ENCODE assay signal across 9 cellular contexts in the genomic region with DNA sequence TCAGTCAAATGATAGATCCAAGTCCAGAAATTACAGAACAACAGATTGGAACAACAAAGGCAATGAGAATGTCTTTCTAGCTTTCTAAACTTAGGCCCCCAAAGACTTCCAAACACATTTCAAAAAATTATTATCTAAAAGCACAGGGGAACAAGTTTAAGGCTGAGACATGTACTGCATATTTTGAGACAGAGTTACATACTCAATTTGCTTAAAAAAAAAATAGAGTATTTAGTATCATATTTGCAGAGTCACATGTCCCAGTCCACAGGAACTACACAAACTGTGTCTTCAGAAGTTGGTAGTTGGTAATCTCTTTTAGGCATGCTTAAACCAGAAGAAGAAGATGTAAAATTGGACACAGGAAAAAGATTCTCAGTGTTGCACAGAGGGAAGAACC.
DNase-seq lines count a peak whose midpoint lies in the region; ATAC-seq and TF ChIP-seq lines count a peak whose summit lies in the region.
"Had no signal": no experiment of that assay in that cellular context is flagged by ENCODE, and none has a peak within 500 bp of the region (broad histone marks: within the 10 kb centered on the region; RNA-seq: fewer than 3 reads in every experiment).

No MANE protein-coding gene starts in this region.

- H3K36me3 ChIP-seq in CD4-positive, alpha-beta memory T cell (ENCODE audit: insufficient read depth, low read length) = no peaks in the 10 kb centered on the region
- H3K36me3 ChIP-seq in Loucy (ENCODE audit: insufficient read depth, low read length) = no peaks in the 10 kb centered on the region
- H3K36me3 ChIP-seq in colonic mucosa = no peaks in the 10 kb centered on the region
- H3K36me3 ChIP-seq in parathyroid adenoma (ENCODE audit: control insufficient read depth, insufficient read depth, low read length) = no peaks in the 10 kb centered on the region

- ATAC-seq in HG02588 (IDR thresholded peaks at IDR 0.05; ENCODE audit: unreplicated experiment) = no peak

- no peaks in the 10 kb centered on the region for H4K20me1 ChIP-seq in Loucy (ENCODE audit: insufficient read depth, low read length, poor library complexity, severe bottlenecking)

- H3K27ac Mint-ChIP-seq in CD4-positive, alpha-beta memory T cell = peak overlapping the region; percentile 89 to 96 (median 94)

- H3K4me2 ChIP-seq in Loucy (ENCODE audit: low read depth, low read length, poor library complexity, severe bottlenecking) (peak overlapping the region; percentile 66), parathyroid adenoma (ENCODE audit: low read length) (no peak overlapping the region)

- peaks cover 65 to 91% (median 79%) of the 10 kb centered on the region in 4 donors for H3K4me1 Mint-ChIP-seq in CD4-positive, alpha-beta memory T cell

- H3K4me3 Mint-ChIP-seq in CD4-positive, alpha-beta memory T cell = peak overlapping the region in 7 of 8 donors; percentile 56 to 82 (median 74)

- no peaks in the 10 kb centered on the region for H3K9me3 ChIP-seq in CD4-positive, alpha-beta memory T cell (ENCODE audit: control insufficient read depth in 1 of 2, low read length in 2 of 2)
- H3K9me3 ChIP-seq in Loucy (ENCODE audit: insufficient read depth, low read depth, low read length) = no peaks in the 10 kb centered on the region
- no peaks in the 10 kb centered on the region for H3K9me3 ChIP-seq in colonic mucosa
- no peaks in the 10 kb centered on the region for H3K9me3 ChIP-seq in parathyroid adenoma (ENCODE audit: control insufficient read depth, low read length)

- H3K4me3 ChIP-seq in CD4-positive, alpha-beta memory T cell (ENCODE audit: low read length in 2 of 2) = peak overlapping the region in 1 of 2 donors; percentile 14
- H3K4me3 ChIP-seq in Loucy (ENCODE audit: low read length, poor library complexity, severe bottlenecking) (peak overlapping the region; percentile 51), colonic mucosa (no peak overlapping the region), parathyroid adenoma (ENCODE audit: low read depth, low read length) (no peak overlapping the region)

- no peaks in the 10 kb centered on the region; the same call in 1 of the 2 replicates for H3F3A ChIP-seq in Loucy (ENCODE audit: low read depth)

- intact Hi-C loops in CD4-positive, alpha-beta memory T cell (cut with micrococcal nuclease) = loop anchor here (1.0 to 5.0 kb wide), 3 partner anchors 9 to 204 kb away; no protein-coding TSS in a partner anchor
- intact Hi-C loops in colonic mucosa (cut with DNase I) = no loop called here

- peak in 3 of 5 donors; percentile 19 to 23 (median 20) for DNase-seq in CD4-positive, alpha-beta memory T cell
- no peak for DNase-seq in colonic mucosa
- no peak for DNase-seq in GM19238 (ENCODE audit: insufficient read length, low spot score)
- DNase-seq in amygdala (lab: John Stamatoyannopoulos, UW) = no peak
- no peak for DNase-seq in COLO668 (lab: John Stamatoyannopoulos, UW; ENCODE audit: unreplicated experiment)
- DNase-seq: GF-D8 had no signal

- no peaks in the 10 kb centered on the region for H3K9me2 ChIP-seq in Loucy (replicated peaks; ENCODE audit: low read depth, low read length)

- peaks cover 99% of the 10 kb centered on the region for H3K4me1 ChIP-seq in CD4-positive, alpha-beta memory T cell (ENCODE audit: insufficient read depth, low read length)
- peaks cover 47% of the 10 kb centered on the region for H3K4me1 ChIP-seq in Loucy (ENCODE audit: insufficient read depth, low read length, poor library complexity, severe bottlenecking)
- peaks cover 7% of the 10 kb centered on the region for H3K4me1 ChIP-seq in colonic mucosa
- peaks cover 3% of the 10 kb centered on the region for H3K4me1 ChIP-seq in parathyroid adenoma

- no peaks in the 10 kb centered on the region for H3K27me3 ChIP-seq in CD4-positive, alpha-beta memory T cell (ENCODE audit: insufficient read depth, low read length)
- H3K27me3 ChIP-seq in Loucy (ENCODE audit: insufficient read depth, low read length, poor library complexity, severe bottlenecking) (no peaks in the 10 kb centered on the region), colonic mucosa (no peaks in the 10 kb centered on the region), parathyroid adenoma (ENCODE audit: control insufficient read depth, insufficient read depth, low read length) (no peaks in the 10 kb centered on the region)

- peak overlapping the region; percentile 78 for H2AFZ ChIP-seq in Loucy (ENCODE audit: low read length)
- H2AFZ ChIP-seq in parathyroid adenoma = no peak overlapping the region

- H3K27ac ChIP-seq in CD4-positive, alpha-beta memory T cell (ENCODE audit: low read depth, low read length) = peak overlapping the region; percentile 62
- H3K27ac ChIP-seq in colonic mucosa (peak overlapping the region; percentile 80), parathyroid adenoma (peak overlapping the region; percentile 30)

- H3K36me3 Mint-ChIP-seq in CD4-positive, alpha-beta memory T cell = peaks cover 0 to 3% of the 10 kb centered on the region in 2 donors

- POLR2A ChIA-PET in CD4-positive, alpha-beta memory T cell (lab: Charles Lee; ENCODE audit: partially characterized antibody) = interaction anchor here (1.0 to 6.0 kb wide), 19 partner anchors 8 to 174 kb away, joined by 3 to 53 read pairs (median 6); a partner anchor contains a TSS

- no peak for TF ChIP-seq CTCF in Loucy (conservative IDR thresholded peaks at IDR 0.05; ENCODE audit: low read length)
- TF ChIP-seq CTCF in colonic mucosa (IDR thresholded peaks at IDR 0.05) = no peak
- no peak for TF ChIP-seq CTCF in parathyroid adenoma (IDR thresholded peaks at IDR 0.05)

- peaks cover 0 to 3% (median 0%) of the 10 kb centered on the region in 8 donors for H3K9me3 Mint-ChIP-seq in CD4-positive, alpha-beta memory T cell

- no peaks in the 10 kb centered on the region for H3K79me2 ChIP-seq in Loucy (ENCODE audit: insufficient read depth, low read length)
- no peaks in the 10 kb centered on the region for H3K79me2 ChIP-seq in parathyroid adenoma

- CTCF ChIA-PET in CD4-positive, alpha-beta memory T cell (lab: Charles Lee; ENCODE audit: partially characterized antibody) = interaction anchor here (1.8 to 3.8 kb wide), 3 partner anchors 10 to 126 kb away, joined by 5 to 41 read pairs (median 7); a partner anchor contains a TSS

- H3K9ac ChIP-seq in Loucy (ENCODE audit: low read depth, low read length, poor library complexity, severe bottlenecking) = peak overlapping the region; percentile 53
- peak overlapping the region in 1 of 2 donors; percentile 61 for H3K9ac ChIP-seq in colonic mucosa (ENCODE audit: low read depth in 2 of 2, low read length in 2 of 2)
- H3K9ac ChIP-seq in parathyroid adenoma = no peak overlapping the region

- H3K27me3 Mint-ChIP-seq in CD4-positive, alpha-beta memory T cell = no peaks in the 10 kb centered on the region

Comparison
In these comparisons a context has a peak if more than half of its experiments do, and no peak if none do; other contexts are left out.
1. DNase-seq: peak in CD4-positive, alpha-beta memory T cell (3 of 5); none in colonic mucosa (single experiment), GM19238 (single experiment), amygdala (0 of 56) and COLO668 (single experiment).
2. H3K27ac ChIP-seq: peak in every context shown above with its lines; median percentile 80 in colonic mucosa; 62 in CD4-positive, alpha-beta memory T cell; 30 in parathyroid adenoma.